ENCODE assay signal across 9 cellular contexts in genomic region chr3:129058441-129059194, GRCh38. TPM values are rescaled to one million over a fixed set of nuclear protein-coding genes. Genes with fewer than 3 reads are reported as not detected.
DNase-seq lines count a peak whose midpoint lies in the region; ATAC-seq and TF ChIP-seq lines count a peak whose summit lies in the region.
"Had no signal": no experiment of that assay in that cellular context is flagged by ENCODE, and none has a peak within 500 bp of the region (broad histone marks: within the 10 kb centered on the region; RNA-seq: fewer than 3 reads in every experiment).

No MANE protein-coding gene starts in this region.

- TF ChIP-seq CTCF in osteoblast (IDR thresholded peaks at IDR 0.05; ENCODE audit: extremely low read depth, low read depth, low read length) (no peak), esophagus squamous epithelium (IDR thresholded peaks at IDR 0.05) (no peak)

- H3K79me2 ChIP-seq in osteoblast (ENCODE audit: insufficient read depth, low read length): no peaks in the 10 kb centered on the region

- peak; percentile 49 for ATAC-seq in GM18505 (IDR thresholded peaks at IDR 0.05; ENCODE audit: unreplicated experiment)
- ATAC-seq in HG03045 (IDR thresholded peaks at IDR 0.05; ENCODE audit: unreplicated experiment): peak; percentile 71
- no peak for ATAC-seq in HG03039 (IDR thresholded peaks at IDR 0.05; ENCODE audit: unreplicated experiment)

- 18 to 38% methylated on average over 4 of the region's 4 CpGs for WGBS in esophagus squamous epithelium, 2 donors

- H2AFZ ChIP-seq in osteoblast (ENCODE audit: low read length): no peak overlapping the region

- H4K20me1 ChIP-seq in osteoblast (ENCODE audit: insufficient read depth, low read length): no peaks in the 10 kb centered on the region

- DNase-seq in anterior cingulate cortex (lab: John Stamatoyannopoulos, UW): peak in 36 of 58 donors; percentile 6 to 67 (median 28)
- DNase-seq in osteoblast (ENCODE audit: insufficient read length, low spot score, missing footprints): peak; percentile 71
- no peak for DNase-seq in esophagus squamous epithelium (lab: John Stamatoyannopoulos, UW)
- no peak for DNase-seq in NCI-H2227 treated with DMSO at 0.1 percent for 48 hours (lab: John Stamatoyannopoulos, UW)

- H3K36me3 ChIP-seq in osteoblast (ENCODE audit: insufficient read depth, low read length): no peaks in the 10 kb centered on the region
- no peaks in the 10 kb centered on the region for H3K36me3 ChIP-seq in esophagus squamous epithelium

- H3K27ac ChIP-seq in osteoblast (ENCODE audit: low read depth, low read length) (no peak overlapping the region), esophagus squamous epithelium (no peak overlapping the region)
- H3K27ac ChIP-seq: SK-N-MC had no signal

- no peak overlapping the region for H3K4me2 ChIP-seq in osteoblast (ENCODE audit: insufficient read depth, low read length)

- H3K4me3 ChIP-seq in osteoblast (ENCODE audit: insufficient read depth, low read length): no peak overlapping the region
- H3K4me3 ChIP-seq in esophagus squamous epithelium: no peak overlapping the region
- H3K4me3 ChIP-seq: lung, SK-N-MC had no signal

- H3K27me3 ChIP-seq in osteoblast (ENCODE audit: insufficient read depth, low read length): peaks cover 5% of the 10 kb centered on the region
- H3K27me3 ChIP-seq in esophagus squamous epithelium: no peaks in the 10 kb centered on the region

- intact Hi-C loops in esophagus squamous epithelium (cut with DNase I): no loop called here

- H3K4me1 ChIP-seq in osteoblast (ENCODE audit: insufficient read depth, low read length) (no peaks in the 10 kb centered on the region), esophagus squamous epithelium (peaks cover 4 to 22% (median 9%) of the 10 kb centered on the region in 3 donors)

- TF ChIP-seq POLR2A in GM18505 (IDR thresholded peaks at IDR 0.05; ENCODE audit: borderline replicate concordance, extremely low read depth, insufficient read depth, insufficient read length): no peak
- TF ChIP-seq POLR2A in esophagus squamous epithelium (IDR thresholded peaks at IDR 0.05): no peak

- H3K9me3 ChIP-seq in osteoblast (ENCODE audit: low read depth, low read length): no peaks in the 10 kb centered on the region
- H3K9me3 ChIP-seq in esophagus squamous epithelium: no peaks in the 10 kb centered on the region

RNA-seq across cellular contexts. Expression of gene GP9, which starts 2.0 kb away (rescaled TPM):
- total RNA-seq in osteoblast (not detected in 2 replicates), esophagus squamous epithelium (not detected)

RNA-seq across cellular contexts. Expression of gene EFCC1, which starts 57.5 kb away (rescaled TPM):
- total RNA-seq in osteoblast (not detected in 2 replicates), esophagus squamous epithelium (1 to 10 TPM in 1 of 4 donors, under 1 TPM in 3; 0.19 to 2.9 (median 0.48) TPM)

Comparison
In these comparisons a context has a peak if more than half of its experiments do, and no peak if none do; other contexts are left out.
1. DNase-seq: peak in anterior cingulate cortex (36 of 58) and osteoblast (single experiment); none in esophagus squamous epithelium (single experiment) and NCI-H2227 treated with DMSO at 0.1 percent for 48 hours (single experiment).